Comparison of ENCODE assay signal across 1 cellular context in genomic region chr14:30751646-30752416, GRCh38.
TF ChIP-seq lines count a peak whose summit lies in the region.

No MANE protein-coding gene starts in this region.

TF ChIP-seq in SK-N-SH, 30 proteins besides CTCF, POLR2A, EP300 and RAD21 (continued from another document):
- TF ChIP-seq, protein P1, sequence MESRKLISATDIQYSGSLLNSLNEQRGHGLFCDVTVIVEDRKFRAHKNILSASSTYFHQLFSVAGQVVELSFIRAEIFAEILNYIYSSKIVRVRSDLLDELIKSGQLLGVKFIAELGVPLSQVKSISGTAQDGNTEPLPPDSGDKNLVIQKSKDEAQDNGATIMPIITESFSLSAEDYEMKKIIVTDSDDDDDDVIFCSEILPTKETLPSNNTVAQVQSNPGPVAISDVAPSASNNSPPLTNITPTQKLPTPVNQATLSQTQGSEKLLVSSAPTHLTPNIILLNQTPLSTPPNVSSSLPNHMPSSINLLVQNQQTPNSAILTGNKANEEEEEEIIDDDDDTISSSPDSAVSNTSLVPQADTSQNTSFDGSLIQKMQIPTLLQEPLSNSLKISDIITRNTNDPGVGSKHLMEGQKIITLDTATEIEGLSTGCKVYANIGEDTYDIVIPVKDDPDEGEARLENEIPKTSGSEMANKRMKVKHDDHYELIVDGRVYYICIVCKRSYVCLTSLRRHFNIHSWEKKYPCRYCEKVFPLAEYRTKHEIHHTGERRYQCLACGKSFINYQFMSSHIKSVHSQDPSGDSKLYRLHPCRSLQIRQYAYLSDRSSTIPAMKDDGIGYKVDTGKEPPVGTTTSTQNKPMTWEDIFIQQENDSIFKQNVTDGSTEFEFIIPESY (IDR thresholded peaks at IDR 0.05; ENCODE audit: borderline replicate concordance, low read depth), result no peak
- TF ChIP-seq NRF1 (IDR thresholded peaks at IDR 0.05; ENCODE audit: low read depth, low read length) (no peak), YY1 (IDR thresholded peaks at IDR 0.05; ENCODE audit: low read depth) (no peak), MXI1 (IDR thresholded peaks at IDR 0.05; ENCODE audit: low read depth, low read length) (no peak)
